ENCODE assay signal across 10 cellular contexts in the genomic region with DNA sequence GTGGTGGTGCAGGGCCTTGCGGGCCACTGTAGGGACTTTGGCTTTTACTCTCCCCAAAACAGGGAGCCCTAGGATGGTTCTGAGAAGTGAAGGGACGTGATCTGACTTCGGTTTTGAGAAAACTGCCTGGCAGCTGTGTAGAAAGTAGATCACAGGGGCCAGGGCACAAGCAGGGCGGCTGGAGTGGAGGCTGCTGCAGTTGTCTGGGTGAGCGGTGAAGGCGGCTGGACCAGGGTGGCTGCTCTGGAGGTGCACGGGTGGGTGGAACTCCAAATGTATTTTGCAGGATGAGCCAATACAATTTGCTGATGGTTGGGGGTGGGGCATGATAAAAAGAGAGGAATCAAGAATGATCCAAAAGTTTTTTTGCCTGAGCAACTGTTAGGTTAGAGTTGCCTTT. TPM values are rescaled to one million over a fixed set of nuclear protein-coding genes. Genes with fewer than 3 reads are reported as not detected.
"Had no signal": no experiment of that assay in that cellular context is flagged by ENCODE, and none has a peak within 500 bp of the region (broad histone marks: within the 10 kb centered on the region; RNA-seq: fewer than 3 reads in every experiment).

No MANE protein-coding gene starts in this region.

- H3K27ac Mint-ChIP-seq: HFFc6 had no signal

- DNase-seq: GM23248, GOT3, H7, HFFc6, IMR-90 had no signal

- H3K9me3 ChIP-seq: HAP-1 had no signal

- H2AFZ ChIP-seq: GM23248 had no signal

- H3K4me3 ChIP-seq: GM23248, HAP-1, K562 had no signal

- ATAC-seq: HCT116, K562 had no signal

- H3K4me1 ChIP-seq: HAP-1 had no signal

- H3K4me3 Mint-ChIP-seq: HFFc6 had no signal

- H3K9ac ChIP-seq: GM23248 had no signal

- H3K36me3 ChIP-seq: HAP-1 had no signal

- H3K27ac ChIP-seq: GM23248 had no signal

RNA-seq across cellular contexts. Expression of a gene that starts 29.8 kb away (rescaled TPM):
- total RNA-seq: GM23248, H4, HFFc6, HT-29, IMR-90, K562 had no signal
- polyA plus RNA-seq: IMR-90, K562 had no signal
